ENCODE assay signal across 9 cellular contexts in the genomic region with DNA sequence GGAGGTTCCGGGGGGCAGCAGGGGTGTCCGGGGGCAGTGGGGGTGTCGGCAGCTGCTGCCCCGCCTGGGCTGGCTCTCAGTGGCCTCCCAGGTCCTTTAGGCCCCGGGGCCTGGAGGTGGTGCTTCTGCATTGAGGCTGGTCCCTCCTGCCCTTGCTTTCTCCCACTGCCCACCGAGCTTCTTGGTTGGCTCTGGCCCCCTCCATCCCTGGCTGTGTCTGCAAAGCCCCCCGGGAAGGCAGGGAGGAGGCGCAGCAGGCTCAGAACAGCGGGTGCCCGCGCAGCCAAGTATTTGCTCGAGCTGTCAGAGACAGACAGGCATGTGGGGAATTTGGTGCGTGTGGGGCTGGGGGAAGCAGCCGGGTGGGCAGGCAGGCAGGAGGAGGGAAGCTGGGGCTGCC. TPM values are rescaled to one million over a fixed set of nuclear protein-coding genes. Genes with fewer than 3 reads are reported as not detected.
DNase-seq lines count a peak whose midpoint lies in the region; ATAC-seq and TF ChIP-seq lines count a peak whose summit lies in the region.
"Had no signal": no experiment of that assay in that cellular context is flagged by ENCODE, and none has a peak within 500 bp of the region (broad histone marks: within the 10 kb centered on the region; RNA-seq: fewer than 3 reads in every experiment).

No MANE protein-coding gene starts in this region.

- intact Hi-C loops in ovary (cut with DNase I) = no loop called here

- no peak for TF ChIP-seq EP300 in ovary (IDR thresholded peaks at IDR 0.05)

- in situ Hi-C loops in astrocyte of the spinal cord (cut with HindIII; ENCODE audit: low sequenced_read_pairs) = no loop called here

- peak overlapping the region; percentile 71 to 86 (median 79) for H3K4me3 Mint-ChIP-seq in immature natural killer cell
- H3K4me3 Mint-ChIP-seq in stimulated activated effector memory CD8-positive, alpha-beta T cell treated with anti-CD3 and anti-CD28 coated beads, Interleukin-12 subunit alpha, Interleukin-12 subunit beta, amount 100 ng/mL, for 72 hours = peak overlapping the region; percentile 23

- H3K27me3 ChIP-seq in H7 (ENCODE audit: control insufficient read depth, insufficient read depth, low read length) = no peaks in the 10 kb centered on the region
- no peaks in the 10 kb centered on the region for H3K27me3 ChIP-seq in ovary

- WGBS in ovary, 3 donors = 39 to 50% (median 47%) methylated on average over 13 to 14 of the region's 14 CpGs

- TF ChIP-seq POLR2A in ovary (IDR thresholded peaks at IDR 0.05) = no peak

- TF ChIP-seq CTCF in astrocyte of the spinal cord (IDR thresholded peaks at IDR 0.05; ENCODE audit: low read depth, low read length) (no peak), ovary (IDR thresholded peaks at IDR 0.05) (no peak)

- peak overlapping the region; percentile 57 to 94 (median 88) for H3K27ac Mint-ChIP-seq in immature natural killer cell
- H3K27ac Mint-ChIP-seq in stimulated activated effector memory CD8-positive, alpha-beta T cell treated with anti-CD3 and anti-CD28 coated beads, Interleukin-12 subunit alpha, Interleukin-12 subunit beta, amount 100 ng/mL, for 72 hours = peak overlapping the region; percentile 45

- no peaks in the 10 kb centered on the region for H3K36me3 Mint-ChIP-seq in immature natural killer cell
- H3K36me3 Mint-ChIP-seq in stimulated activated effector memory CD8-positive, alpha-beta T cell treated with anti-CD3 and anti-CD28 coated beads, Interleukin-12 subunit alpha, Interleukin-12 subunit beta, amount 100 ng/mL, for 72 hours = no peaks in the 10 kb centered on the region

- H3K27ac ChIP-seq in ovary = no peak overlapping the region

- H3K9me3 ChIP-seq in ovary = no peaks in the 10 kb centered on the region

- peaks cover 6 to 15% (median 9%) of the 10 kb centered on the region in 3 donors for H3K27me3 Mint-ChIP-seq in immature natural killer cell (ENCODE audit: low read depth in 3 of 3)

- no peaks in the 10 kb centered on the region for H3K36me3 ChIP-seq in H7 (replicated peaks; ENCODE audit: control insufficient read depth, insufficient read depth, low read length)
- H3K36me3 ChIP-seq in ovary = no peaks in the 10 kb centered on the region

- H3K4me3 ChIP-seq in H7 (ENCODE audit: insufficient read depth, low read depth, low read length) (no peak overlapping the region), astrocyte of the spinal cord (ENCODE audit: low read depth, low read length) (peak overlapping the region; percentile 16), ovary (no peak overlapping the region)

- no peak for ATAC-seq in stimulated activated effector memory CD8-positive, alpha-beta T cell treated with anti-CD3 and anti-CD28 coated beads, Interleukin-12 subunit alpha, Interleukin-12 subunit beta, amount 100 ng/mL, for 72 hours
- no peak for ATAC-seq in HG03378 (IDR thresholded peaks at IDR 0.05; ENCODE audit: unreplicated experiment)
- no peak for ATAC-seq in GM18498 (IDR thresholded peaks at IDR 0.05; ENCODE audit: unreplicated experiment)

- no peaks in the 10 kb centered on the region for H3K9me3 Mint-ChIP-seq in immature natural killer cell
- no peaks in the 10 kb centered on the region for H3K9me3 Mint-ChIP-seq in stimulated activated effector memory CD8-positive, alpha-beta T cell treated with anti-CD3 and anti-CD28 coated beads, Interleukin-12 subunit alpha, Interleukin-12 subunit beta, amount 100 ng/mL, for 72 hours

- H3K4me1 Mint-ChIP-seq in immature natural killer cell = peaks cover 90 to 95% of the 10 kb centered on the region in 2 donors
- H3K4me1 Mint-ChIP-seq in stimulated activated effector memory CD8-positive, alpha-beta T cell treated with anti-CD3 and anti-CD28 coated beads, Interleukin-12 subunit alpha, Interleukin-12 subunit beta, amount 100 ng/mL, for 72 hours = peaks cover 70% of the 10 kb centered on the region

- DNase-seq in H7 (peak; percentile 79), astrocyte of the spinal cord (ENCODE audit: low read depth, low spot score) (peak; percentile 44), immature natural killer cell (no peak), DMS153 (lab: John Stamatoyannopoulos, UW) (no peak), ovary (no peak)
- DNase-seq in stimulated activated effector memory CD8-positive, alpha-beta T cell treated with anti-CD3 and anti-CD28 coated beads, Interleukin-12 subunit alpha, Interleukin-12 subunit beta, amount 100 ng/mL, for 72 hours (ENCODE audit: low spot score in 2 of 2) = no peak
- DNase-seq: RPMI8226 had no signal

- peaks cover 24% of the 10 kb centered on the region for H3K4me1 ChIP-seq in ovary (ENCODE audit: insufficient read depth)

RNA-seq across cellular contexts. Expression of a gene that starts 11.5 kb away (rescaled TPM):
- 150 and 154 TPM in 2 replicates for total RNA-seq in H7 (2014; rRNA removed; shearing (Covaris generic))
- polyA plus RNA-seq in immature natural killer cell (100 to 1,000 TPM; 339 to 410 (median 385) TPM), ovary (10 to 100 TPM in 1 of 2 donors, 1 to 10 TPM in 1; 7.0 to 28.2 TPM)
- total RNA-seq in ovary = 10 to 100 TPM in 2 of 7 donors, 1 to 10 TPM in 5; 4.4 to 35.7 (median 8.7) TPM

Comparison
In these comparisons a context has a peak if more than half of its experiments do, and no peak if none do; other contexts are left out.
1. DNase-seq: peak in H7 (single experiment) and astrocyte of the spinal cord (single experiment); none in immature natural killer cell (0 of 3), stimulated activated effector memory CD8-positive, alpha-beta T cell treated with anti-CD3 and anti-CD28 coated beads, Interleukin-12 subunit alpha, Interleukin-12 subunit beta, amount 100 ng/mL, for 72 hours (0 of 2), DMS153 (single experiment) and ovary (0 of 5).